ENCODE assay signal across 1 cellular context in the genomic region with DNA sequence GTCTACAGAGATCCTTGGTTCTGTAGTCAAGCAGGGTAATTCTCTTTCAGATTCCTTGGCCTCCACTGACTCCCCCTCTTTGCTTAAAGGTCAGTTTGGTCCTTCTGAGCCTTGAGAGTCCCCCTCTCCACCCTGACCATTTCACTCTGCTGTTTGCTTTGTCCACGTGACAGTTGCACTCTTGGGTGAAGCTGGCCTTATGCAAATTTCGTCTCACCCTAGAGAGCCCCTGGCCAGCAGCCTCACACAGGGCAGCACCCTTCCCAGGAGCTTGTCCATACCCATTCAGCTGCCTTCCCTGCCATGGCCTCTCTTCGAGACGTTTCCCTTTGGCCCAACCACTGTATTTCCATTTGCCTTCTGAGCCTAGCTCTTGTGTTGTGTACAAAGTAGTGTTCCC.
TF ChIP-seq lines count a peak whose summit lies in the region.

No MANE protein-coding gene starts in this region.

TF ChIP-seq in GM23338, 12 proteins besides CTCF, POLR2A, EP300 and RAD21:
- TF ChIP-seq, protein P1, sequence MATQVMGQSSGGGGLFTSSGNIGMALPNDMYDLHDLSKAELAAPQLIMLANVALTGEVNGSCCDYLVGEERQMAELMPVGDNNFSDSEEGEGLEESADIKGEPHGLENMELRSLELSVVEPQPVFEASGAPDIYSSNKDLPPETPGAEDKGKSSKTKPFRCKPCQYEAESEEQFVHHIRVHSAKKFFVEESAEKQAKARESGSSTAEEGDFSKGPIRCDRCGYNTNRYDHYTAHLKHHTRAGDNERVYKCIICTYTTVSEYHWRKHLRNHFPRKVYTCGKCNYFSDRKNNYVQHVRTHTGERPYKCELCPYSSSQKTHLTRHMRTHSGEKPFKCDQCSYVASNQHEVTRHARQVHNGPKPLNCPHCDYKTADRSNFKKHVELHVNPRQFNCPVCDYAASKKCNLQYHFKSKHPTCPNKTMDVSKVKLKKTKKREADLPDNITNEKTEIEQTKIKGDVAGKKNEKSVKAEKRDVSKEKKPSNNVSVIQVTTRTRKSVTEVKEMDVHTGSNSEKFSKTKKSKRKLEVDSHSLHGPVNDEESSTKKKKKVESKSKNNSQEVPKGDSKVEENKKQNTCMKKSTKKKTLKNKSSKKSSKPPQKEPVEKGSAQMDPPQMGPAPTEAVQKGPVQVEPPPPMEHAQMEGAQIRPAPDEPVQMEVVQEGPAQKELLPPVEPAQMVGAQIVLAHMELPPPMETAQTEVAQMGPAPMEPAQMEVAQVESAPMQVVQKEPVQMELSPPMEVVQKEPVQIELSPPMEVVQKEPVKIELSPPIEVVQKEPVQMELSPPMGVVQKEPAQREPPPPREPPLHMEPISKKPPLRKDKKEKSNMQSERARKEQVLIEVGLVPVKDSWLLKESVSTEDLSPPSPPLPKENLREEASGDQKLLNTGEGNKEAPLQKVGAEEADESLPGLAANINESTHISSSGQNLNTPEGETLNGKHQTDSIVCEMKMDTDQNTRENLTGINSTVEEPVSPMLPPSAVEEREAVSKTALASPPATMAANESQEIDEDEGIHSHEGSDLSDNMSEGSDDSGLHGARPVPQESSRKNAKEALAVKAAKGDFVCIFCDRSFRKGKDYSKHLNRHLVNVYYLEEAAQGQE (IDR thresholded peaks at IDR 0.05; ENCODE audit: unreplicated experiment), result no peak
- no peak for TF ChIP-seq CREB1 (CRISPR knock-in tag; IDR thresholded peaks at IDR 0.05; ENCODE audit: low read depth)
- TF ChIP-seq, protein P2, sequence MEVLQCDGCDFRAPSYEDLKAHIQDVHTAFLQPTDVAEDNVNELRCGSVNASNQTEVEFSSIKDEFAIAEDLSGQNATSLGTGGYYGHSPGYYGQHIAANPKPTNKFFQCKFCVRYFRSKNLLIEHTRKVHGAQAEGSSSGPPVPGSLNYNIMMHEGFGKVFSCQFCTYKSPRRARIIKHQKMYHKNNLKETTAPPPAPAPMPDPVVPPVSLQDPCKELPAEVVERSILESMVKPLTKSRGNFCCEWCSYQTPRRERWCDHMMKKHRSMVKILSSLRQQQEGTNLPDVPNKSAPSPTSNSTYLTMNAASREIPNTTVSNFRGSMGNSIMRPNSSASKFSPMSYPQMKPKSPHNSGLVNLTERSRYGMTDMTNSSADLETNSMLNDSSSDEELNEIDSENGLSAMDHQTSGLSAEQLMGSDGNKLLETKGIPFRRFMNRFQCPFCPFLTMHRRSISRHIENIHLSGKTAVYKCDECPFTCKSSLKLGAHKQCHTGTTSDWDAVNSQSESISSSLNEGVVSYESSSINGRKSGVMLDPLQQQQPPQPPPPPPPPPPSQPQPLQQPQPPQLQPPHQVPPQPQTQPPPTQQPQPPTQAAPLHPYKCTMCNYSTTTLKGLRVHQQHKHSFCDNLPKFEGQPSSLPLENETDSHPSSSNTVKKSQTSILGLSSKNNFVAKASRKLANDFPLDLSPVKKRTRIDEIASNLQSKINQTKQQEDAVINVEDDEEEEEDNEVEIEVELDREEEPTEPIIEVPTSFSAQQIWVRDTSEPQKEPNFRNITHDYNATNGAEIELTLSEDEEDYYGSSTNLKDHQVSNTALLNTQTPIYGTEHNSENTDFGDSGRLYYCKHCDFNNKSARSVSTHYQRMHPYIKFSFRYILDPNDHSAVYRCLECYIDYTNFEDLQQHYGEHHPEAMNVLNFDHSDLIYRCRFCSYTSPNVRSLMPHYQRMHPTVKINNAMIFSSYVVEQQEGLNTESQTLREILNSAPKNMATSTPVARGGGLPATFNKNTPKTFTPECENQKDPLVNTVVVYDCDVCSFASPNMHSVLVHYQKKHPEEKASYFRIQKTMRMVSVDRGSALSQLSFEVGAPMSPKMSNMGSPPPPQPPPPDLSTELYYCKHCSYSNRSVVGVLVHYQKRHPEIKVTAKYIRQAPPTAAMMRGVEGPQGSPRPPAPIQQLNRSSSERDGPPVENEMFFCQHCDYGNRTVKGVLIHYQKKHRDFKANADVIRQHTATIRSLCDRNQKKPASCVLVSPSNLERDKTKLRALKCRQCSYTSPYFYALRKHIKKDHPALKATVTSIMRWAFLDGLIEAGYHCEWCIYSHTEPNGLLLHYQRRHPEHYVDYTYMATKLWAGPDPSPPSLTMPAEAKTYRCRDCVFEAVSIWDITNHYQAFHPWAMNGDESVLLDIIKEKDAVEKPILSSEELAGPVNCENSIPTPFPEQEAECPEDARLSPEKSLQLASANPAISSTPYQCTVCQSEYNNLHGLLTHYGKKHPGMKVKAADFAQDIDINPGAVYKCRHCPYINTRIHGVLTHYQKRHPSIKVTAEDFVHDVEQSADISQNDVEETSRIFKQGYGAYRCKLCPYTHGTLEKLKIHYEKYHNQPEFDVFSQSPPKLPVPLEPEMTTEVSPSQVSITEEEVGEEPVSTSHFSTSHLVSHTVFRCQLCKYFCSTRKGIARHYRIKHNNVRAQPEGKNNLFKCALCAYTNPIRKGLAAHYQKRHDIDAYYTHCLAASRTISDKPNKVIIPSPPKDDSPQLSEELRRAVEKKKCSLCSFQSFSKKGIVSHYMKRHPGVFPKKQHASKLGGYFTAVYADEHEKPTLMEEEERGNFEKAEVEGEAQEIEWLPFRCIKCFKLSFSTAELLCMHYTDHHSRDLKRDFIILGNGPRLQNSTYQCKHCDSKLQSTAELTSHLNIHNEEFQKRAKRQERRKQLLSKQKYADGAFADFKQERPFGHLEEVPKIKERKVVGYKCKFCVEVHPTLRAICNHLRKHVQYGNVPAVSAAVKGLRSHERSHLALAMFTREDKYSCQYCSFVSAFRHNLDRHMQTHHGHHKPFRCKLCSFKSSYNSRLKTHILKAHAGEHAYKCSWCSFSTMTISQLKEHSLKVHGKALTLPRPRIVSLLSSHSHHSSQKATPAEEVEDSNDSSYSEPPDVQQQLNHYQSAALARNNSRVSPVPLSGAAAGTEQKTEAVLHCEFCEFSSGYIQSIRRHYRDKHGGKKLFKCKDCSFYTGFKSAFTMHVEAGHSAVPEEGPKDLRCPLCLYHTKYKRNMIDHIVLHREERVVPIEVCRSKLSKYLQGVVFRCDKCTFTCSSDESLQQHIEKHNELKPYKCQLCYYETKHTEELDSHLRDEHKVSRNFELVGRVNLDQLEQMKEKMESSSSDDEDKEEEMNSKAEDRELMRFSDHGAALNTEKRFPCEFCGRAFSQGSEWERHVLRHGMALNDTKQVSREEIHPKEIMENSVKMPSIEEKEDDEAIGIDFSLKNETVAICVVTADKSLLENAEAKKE (CRISPR knock-in tag; IDR thresholded peaks at IDR 0.05), result no peak
